ENCODE assay signal across 21 cellular contexts in the genomic region with DNA sequence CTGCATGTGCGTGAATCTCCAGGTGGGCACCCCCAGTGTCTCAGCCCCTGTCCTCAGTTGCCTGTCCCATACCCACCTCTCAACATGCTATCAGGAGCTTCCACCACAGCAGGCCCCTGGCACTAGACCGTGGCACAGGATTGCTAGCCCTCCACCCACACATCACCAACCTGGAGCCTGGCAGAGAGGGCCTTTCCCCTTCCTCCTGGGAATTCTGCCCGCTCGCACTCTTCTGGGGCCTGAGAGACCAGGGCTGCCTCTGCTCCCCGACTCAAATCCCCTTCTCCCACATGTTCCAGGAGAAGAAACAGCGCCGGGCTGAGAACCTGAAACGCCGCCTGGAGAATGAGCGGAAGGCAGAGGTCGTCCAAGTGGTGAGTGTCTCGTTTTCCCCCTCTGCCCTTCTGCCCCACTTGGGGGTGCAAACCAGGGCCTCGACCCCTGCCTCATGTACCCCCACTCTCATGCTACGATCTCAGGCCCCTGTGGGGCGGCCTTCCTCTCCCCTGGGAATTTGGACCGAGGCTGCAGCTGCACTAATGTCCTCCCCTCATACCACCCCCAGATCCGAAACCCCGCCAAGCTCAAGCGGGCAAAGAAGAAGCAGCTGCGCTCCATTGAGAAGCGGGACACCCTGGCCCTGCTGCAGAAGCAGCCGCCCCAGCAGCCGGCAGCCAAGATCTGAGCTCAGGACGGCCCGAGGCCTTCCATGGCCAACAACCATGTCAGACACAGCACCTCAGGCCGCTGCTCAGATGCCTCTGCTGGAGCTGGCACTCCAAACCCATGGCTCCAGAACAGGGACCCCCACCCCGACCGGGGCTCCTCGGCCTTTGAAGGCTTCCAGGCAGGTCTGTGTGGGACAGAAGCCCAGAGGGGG. TPM values are rescaled to one million over a fixed set of nuclear protein-coding genes. Genes with fewer than 3 reads are reported as not detected.
DNase-seq lines count a peak whose midpoint lies in the region; ATAC-seq and TF ChIP-seq lines count a peak whose summit lies in the region.
"Had no signal": no experiment of that assay in that cellular context is flagged by ENCODE, and none has a peak within 500 bp of the region (broad histone marks: within the 10 kb centered on the region; RNA-seq: fewer than 3 reads in every experiment).

No MANE protein-coding gene starts in this region.

- CTCF ChIA-PET in activated CD8-positive, alpha-beta memory T cell treated with anti-CD3 and anti-CD28 coated beads, Interleukin-2, amount 10 ng/mL, durations not matched to agents 7 days and 5 days (lab: Charles Lee) = interaction anchor here (1.7 to 3.4 kb wide), 2 partner anchors 19 to 21 kb away, joined by 5 to 20 read pairs; no protein-coding TSS in a partner anchor

- H3K9me2 ChIP-seq in Loucy (replicated peaks; ENCODE audit: low read depth, low read length) = no peaks in the 10 kb centered on the region

- no peak overlapping the region for H3K4me3 Mint-ChIP-seq in activated CD8-positive, alpha-beta memory T cell treated with anti-CD3 and anti-CD28 coated beads, Interleukin-2, amount 10 ng/mL, durations not matched to agents 7 days and 5 days
- H3K4me3 Mint-ChIP-seq: CD4-positive, CD25-positive, alpha-beta regulatory T cell; CD8-positive, alpha-beta T cell; H9 had no signal

- H4K20me1 ChIP-seq in Loucy (ENCODE audit: insufficient read depth, low read length, poor library complexity, severe bottlenecking) = no peaks in the 10 kb centered on the region
- H4K20me1 ChIP-seq in osteoblast (ENCODE audit: insufficient read depth, low read length) = peaks cover 3% of the 10 kb centered on the region

- H3K9me3 Mint-ChIP-seq in activated CD8-positive, alpha-beta memory T cell treated with anti-CD3 and anti-CD28 coated beads, Interleukin-2, amount 10 ng/mL, durations not matched to agents 7 days and 5 days (ENCODE audit: low read depth) = no peaks in the 10 kb centered on the region
- H3K9me3 Mint-ChIP-seq: CD4-positive, CD25-positive, alpha-beta regulatory T cell; CD8-positive, alpha-beta T cell; H9 had no signal

- no peak for DNase-seq in activated CD8-positive, alpha-beta memory T cell treated with anti-CD3 and anti-CD28 coated beads, Interleukin-2, amount 10 ng/mL, durations not matched to agents 7 days and 5 days
- no peak for DNase-seq in activated CD8-positive, alpha-beta memory T cell treated with anti-CD3 and anti-CD28 coated beads, Interleukin-2, amount 50 U/mL, for 48 hours
- peak; percentile 85 for DNase-seq in osteoblast (ENCODE audit: insufficient read length, low spot score, missing footprints)
- DNase-seq in substantia nigra (lab: John Stamatoyannopoulos, UW) = no peak
- no peak for DNase-seq in SHP77 treated with DMSO at 0.1 percent for 48 hours (lab: John Stamatoyannopoulos, UW)
- DNase-seq: 8988T; Caco-2; CD4-positive, CD25-positive, alpha-beta regulatory T cell; CD8-positive, alpha-beta T cell; DMS 273 treated with DMSO at 0.1 percent for 48 hours; DMS79; EL; GDM1; GM23248; H9 had no signal

- H3K27ac Mint-ChIP-seq in activated CD8-positive, alpha-beta memory T cell treated with anti-CD3 and anti-CD28 coated beads, Interleukin-2, amount 10 ng/mL, durations not matched to agents 7 days and 5 days = peak overlapping the region; percentile 11
- H3K27ac Mint-ChIP-seq: CD4-positive, CD25-positive, alpha-beta regulatory T cell had no signal

- ATAC-seq in activated CD8-positive, alpha-beta memory T cell treated with anti-CD3 and anti-CD28 coated beads, Interleukin-2, amount 10 ng/mL, durations not matched to agents 7 days and 5 days = no peak
- ATAC-seq: CD8-positive, alpha-beta T cell; GM12878; HCT116 had no signal

- H3K79me2 ChIP-seq in Loucy (ENCODE audit: insufficient read depth, low read length) (peaks cover 76% of the 10 kb centered on the region), osteoblast (ENCODE audit: insufficient read depth, low read length) (peaks cover 11% of the 10 kb centered on the region)

- H2AFZ ChIP-seq in Loucy (ENCODE audit: low read length) (no peak overlapping the region), osteoblast (ENCODE audit: low read length) (no peak overlapping the region)
- H2AFZ ChIP-seq: GM23248 had no signal

- H3K27ac ChIP-seq in osteoblast (ENCODE audit: low read depth, low read length) (no peak overlapping the region), substantia nigra (ENCODE audit: low read depth, low read length, poor library complexity, severe bottlenecking) (no peak overlapping the region)
- H3K27ac ChIP-seq: C4-2B, GM23248 had no signal

- H3K36me3 ChIP-seq in Loucy (ENCODE audit: insufficient read depth, low read length) (peaks cover 20% of the 10 kb centered on the region; the same call in 1 of the 2 replicates), osteoblast (ENCODE audit: insufficient read depth, low read length) (peaks cover 12% of the 10 kb centered on the region)

- peaks cover 57% of the 10 kb centered on the region for H3K4me1 ChIP-seq in Loucy (ENCODE audit: insufficient read depth, low read length, poor library complexity, severe bottlenecking)
- no peaks in the 10 kb centered on the region for H3K4me1 ChIP-seq in osteoblast (ENCODE audit: insufficient read depth, low read length)

- peaks cover 13% of the 10 kb centered on the region for H3K36me3 Mint-ChIP-seq in activated CD8-positive, alpha-beta memory T cell treated with anti-CD3 and anti-CD28 coated beads, Interleukin-2, amount 10 ng/mL, durations not matched to agents 7 days and 5 days

- H3K4me3 ChIP-seq in Loucy (ENCODE audit: low read length, poor library complexity, severe bottlenecking) = peak overlapping the region; percentile 64
- no peak overlapping the region for H3K4me3 ChIP-seq in osteoblast (ENCODE audit: insufficient read depth, low read length)
- H3K4me3 ChIP-seq: GM12878, GM23248 had no signal

- H3K27me3 ChIP-seq in Loucy (ENCODE audit: insufficient read depth, low read length, poor library complexity, severe bottlenecking) = no peaks in the 10 kb centered on the region
- no peaks in the 10 kb centered on the region for H3K27me3 ChIP-seq in osteoblast (ENCODE audit: insufficient read depth, low read length)

- H3K9ac ChIP-seq in Loucy (ENCODE audit: low read depth, low read length, poor library complexity, severe bottlenecking) = peak overlapping the region; percentile 54
- H3K9ac ChIP-seq: GM23248 had no signal

- no peaks in the 10 kb centered on the region for H3K27me3 Mint-ChIP-seq in activated CD8-positive, alpha-beta memory T cell treated with anti-CD3 and anti-CD28 coated beads, Interleukin-2, amount 10 ng/mL, durations not matched to agents 7 days and 5 days
- H3K27me3 Mint-ChIP-seq: CD4-positive, CD25-positive, alpha-beta regulatory T cell had no signal

- no peaks in the 10 kb centered on the region for H3K9me3 ChIP-seq in Loucy (ENCODE audit: insufficient read depth, low read depth, low read length)
- H3K9me3 ChIP-seq in osteoblast (ENCODE audit: low read depth, low read length) = no peaks in the 10 kb centered on the region
- H3K9me3 ChIP-seq: Caco-2 had no signal

- H3K4me2 ChIP-seq in Loucy (ENCODE audit: low read depth, low read length, poor library complexity, severe bottlenecking) = peak overlapping the region; percentile 67
- H3K4me2 ChIP-seq in osteoblast (ENCODE audit: insufficient read depth, low read length) = no peak overlapping the region

- H3K4me1 Mint-ChIP-seq in activated CD8-positive, alpha-beta memory T cell treated with anti-CD3 and anti-CD28 coated beads, Interleukin-2, amount 10 ng/mL, durations not matched to agents 7 days and 5 days = peaks cover 7% of the 10 kb centered on the region

- TF ChIP-seq CTCF in Loucy (conservative IDR thresholded peaks at IDR 0.05; ENCODE audit: low read length) = no peak
- no peak for TF ChIP-seq CTCF in osteoblast (IDR thresholded peaks at IDR 0.05; ENCODE audit: extremely low read depth, low read depth, low read length)

- H3F3A ChIP-seq in Loucy (ENCODE audit: low read depth) = no peaks in the 10 kb centered on the region

RNA-seq across cellular contexts. Expression of a gene that starts 5.9 kb away (rescaled TPM):
- 1 to 10 TPM; 1.1 to 3.7 TPM for total RNA-seq in activated CD8-positive, alpha-beta memory T cell treated with anti-CD3 and anti-CD28 coated beads, Interleukin-2, amount 10 ng/mL, durations not matched to agents 7 days and 5 days
- total RNA-seq in osteoblast = not detected in 2 replicates
- total RNA-seq: GM23248, H1, H9 had no signal

RNA-seq across cellular contexts. Expression of a gene that starts 8.0 kb away (rescaled TPM):
- 10 to 100 TPM; 26.5 to 40.8 TPM for total RNA-seq in activated CD8-positive, alpha-beta memory T cell treated with anti-CD3 and anti-CD28 coated beads, Interleukin-2, amount 10 ng/mL, durations not matched to agents 7 days and 5 days
- 6.2 and 7.4 TPM in 2 replicates for total RNA-seq in osteoblast

RNA-seq across cellular contexts. Expression of a gene that starts 17.5 kb away (rescaled TPM):
- total RNA-seq in activated CD8-positive, alpha-beta memory T cell treated with anti-CD3 and anti-CD28 coated beads, Interleukin-2, amount 10 ng/mL, durations not matched to agents 7 days and 5 days = not detected
- total RNA-seq in osteoblast = under 0.01 and 0.36 TPM in 2 replicates
- total RNA-seq: A673; Caco-2; CD4-positive, CD25-positive, alpha-beta regulatory T cell; CD8-positive, alpha-beta T cell; GM12878; H1; H9 had no signal

RNA-seq across cellular contexts. Expression of a gene that starts 56.5 kb away (rescaled TPM):
- 100 to 1,000 TPM; 125 to 144 TPM for total RNA-seq in activated CD8-positive, alpha-beta memory T cell treated with anti-CD3 and anti-CD28 coated beads, Interleukin-2, amount 10 ng/mL, durations not matched to agents 7 days and 5 days
- total RNA-seq in osteoblast = 39.8 and 46.0 TPM in 2 replicates
